8 cellular contexts compared by ENCODE assay signal in the genomic region with DNA sequence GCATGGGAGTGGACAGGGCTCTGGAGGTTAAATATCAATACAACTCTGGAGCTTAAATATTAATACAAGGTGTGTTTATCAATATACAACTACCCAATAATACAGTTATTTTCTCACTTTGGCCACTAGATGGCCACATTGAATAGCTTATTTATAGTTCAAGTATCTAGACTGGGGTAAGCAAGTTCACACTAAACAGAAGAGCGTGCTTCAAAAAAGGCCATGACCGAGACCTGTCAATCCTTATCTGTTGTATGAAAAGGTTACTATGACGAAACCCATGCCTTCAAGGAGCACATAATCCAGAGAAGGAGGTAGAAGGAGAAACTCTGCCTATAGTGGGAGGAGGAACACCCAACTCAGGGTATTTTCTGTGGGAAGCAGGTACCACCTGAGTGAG. TPM values are rescaled to one million over a fixed set of nuclear protein-coding genes. Genes with fewer than 3 reads are reported as not detected.
DNase-seq lines count a peak whose midpoint lies in the region; ATAC-seq and TF ChIP-seq lines count a peak whose summit lies in the region.

No MANE protein-coding gene starts in this region.

- peaks cover 4% of the 10 kb centered on the region for H3K27me3 Mint-ChIP-seq in nephron (ENCODE audit: low read depth)

- H3K36me3 ChIP-seq in esophagus squamous epithelium, result no peaks in the 10 kb centered on the region

- peaks cover 0 to 30% (median 0%) of the 10 kb centered on the region in 3 donors for H3K4me1 ChIP-seq in esophagus squamous epithelium

- no peaks in the 10 kb centered on the region for H3K4me1 Mint-ChIP-seq in nephron

- no peaks in the 10 kb centered on the region for H3K9me3 ChIP-seq in esophagus squamous epithelium

- intact Hi-C loops in esophagus squamous epithelium (cut with DNase I), result loop anchor here (10.0 kb wide), 1 partner anchor 374 kb away; no protein-coding TSS in a partner anchor

- H3K4me3 ChIP-seq in AG09309 (ENCODE audit: control insufficient read depth, low read depth, low read length) (no peak overlapping the region), GM12875 (ENCODE audit: low read depth, low read length) (no peak overlapping the region), NB4 (ENCODE audit: low read depth, low read length) (no peak overlapping the region), esophagus squamous epithelium (no peak overlapping the region)

- no peaks in the 10 kb centered on the region for H3K27me3 ChIP-seq in esophagus squamous epithelium

- DNase-seq in AG09309 (ENCODE audit: low read depth) (peak; percentile 27), NB4 (ENCODE audit: low read depth) (peak; percentile 70), SK-N-DZ (ENCODE audit: low spot score) (peak; percentile 76), esophagus squamous epithelium (lab: John Stamatoyannopoulos, UW) (no peak), UCSD-AML1 (lab: John Stamatoyannopoulos, UW; ENCODE audit: unreplicated experiment) (no peak)

- TF ChIP-seq CTCF in AG09309 (IDR thresholded peaks at IDR 0.05; ENCODE audit: control insufficient read depth, insufficient read depth, low read depth, low read length, missing control alignments) (peak; percentile 52), GM12875 (IDR thresholded peaks at IDR 0.05; ENCODE audit: borderline replicate concordance, insufficient read depth, low read depth, low read length) (peak; percentile 30; the same call in 1 of the 2 replicates), NB4 (IDR thresholded peaks at IDR 0.05; ENCODE audit: low read depth, low read length) (peak; percentile 33), esophagus squamous epithelium (IDR thresholded peaks at IDR 0.05) (peak in 5 of 6 experiments; percentile 50 to 76 (median 68)), nephron (IDR thresholded peaks at IDR 0.05; ENCODE audit: unreplicated experiment in 3 of 3) (peak; percentile 56 to 77 (median 69))

- no peak overlapping the region for H3K27ac ChIP-seq in esophagus squamous epithelium

- no peaks in the 10 kb centered on the region for H3K9me3 Mint-ChIP-seq in nephron

- H3K36me3 Mint-ChIP-seq in nephron (ENCODE audit: low read depth), result no peaks in the 10 kb centered on the region

- 0 to 17% methylated on average over 3 of the region's 3 CpGs for WGBS in esophagus squamous epithelium, 2 donors

- TF ChIP-seq POLR2A in NB4 (IDR thresholded peaks at IDR 0.05; ENCODE audit: extremely low read depth, insufficient read length) (no peak), esophagus squamous epithelium (IDR thresholded peaks at IDR 0.05) (no peak)

- H3K27ac Mint-ChIP-seq in nephron, result no peak overlapping the region

- no peak overlapping the region for H3K4me3 Mint-ChIP-seq in nephron

- ATAC-seq in HG02588 (IDR thresholded peaks at IDR 0.05; ENCODE audit: unreplicated experiment), result peak; percentile 88

RNA-seq across cellular contexts. Expression of a gene that starts 29.1 kb away (rescaled TPM):
- 35.4 and 36.5 TPM in 2 replicates for polyA plus RNA-seq in SK-N-DZ (2014; cell fraction: cytosol; rRNA removed)
- 31.4 and 34.0 TPM in 2 replicates for polyA plus RNA-seq in SK-N-DZ (2014; cell fraction: nucleus; rRNA removed)
- 1 to 10 TPM; 4.2 to 9.0 (median 6.3) TPM for total RNA-seq in esophagus squamous epithelium

RNA-seq across cellular contexts. Expression of a gene that starts 29.1 kb away (rescaled TPM):
- polyA plus RNA-seq in SK-N-DZ (2014; cell fraction: cytosol; rRNA removed), result 6.1 and 8.0 TPM in 2 replicates
- 4.5 and 12.2 TPM in 2 replicates for polyA plus RNA-seq in SK-N-DZ (2014; cell fraction: nucleus; rRNA removed)
- total RNA-seq in esophagus squamous epithelium, result 10 to 100 TPM; 16.9 to 23.8 (median 21.9) TPM

RNA-seq across cellular contexts. Expression of a gene that starts 41.0 kb away (rescaled TPM):
- not detected in 2 replicates for polyA plus RNA-seq in SK-N-DZ (2014; cell fraction: cytosol; rRNA removed)
- polyA plus RNA-seq in SK-N-DZ (2014; cell fraction: nucleus; rRNA removed), result not detected in 2 replicates
- not detected for total RNA-seq in esophagus squamous epithelium

Comparison
In these comparisons a context has a peak if more than half of its experiments do, and no peak if none do; other contexts are left out.
1. DNase-seq: peak in AG09309 (single experiment), NB4 (single experiment) and SK-N-DZ (single experiment); none in esophagus squamous epithelium (single experiment) and UCSD-AML1 (single experiment).
2. Peak in every context shown above with its lines, with median percentiles within 50 percentile points of each other: CTCF ChIP-seq.